ENCODE assay signal across 1 cellular context in the genomic region with DNA sequence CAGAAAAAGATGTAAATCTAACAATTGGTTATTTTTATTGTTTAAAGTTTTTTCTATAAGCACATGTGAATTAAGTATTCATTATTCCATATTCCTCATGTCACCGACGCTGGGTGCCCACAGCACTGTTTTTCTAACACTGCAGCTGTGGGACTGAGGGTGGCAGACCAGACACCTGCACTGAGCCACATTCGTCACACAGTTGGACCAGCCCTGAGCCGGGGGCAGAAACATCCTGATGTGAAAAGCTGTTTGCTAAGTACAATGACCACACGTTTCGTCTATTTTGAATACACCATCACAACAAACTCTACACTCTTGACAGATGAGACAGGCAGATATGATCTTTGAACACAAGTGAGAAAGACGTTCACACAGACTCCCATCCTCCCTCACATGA.
TF ChIP-seq lines count a peak whose summit lies in the region.

No MANE protein-coding gene starts in this region.

TF ChIP-seq in HepG2, 621 proteins besides CTCF, POLR2A, EP300 and RAD21 (continued from another document):
- TF ChIP-seq, protein P1, sequence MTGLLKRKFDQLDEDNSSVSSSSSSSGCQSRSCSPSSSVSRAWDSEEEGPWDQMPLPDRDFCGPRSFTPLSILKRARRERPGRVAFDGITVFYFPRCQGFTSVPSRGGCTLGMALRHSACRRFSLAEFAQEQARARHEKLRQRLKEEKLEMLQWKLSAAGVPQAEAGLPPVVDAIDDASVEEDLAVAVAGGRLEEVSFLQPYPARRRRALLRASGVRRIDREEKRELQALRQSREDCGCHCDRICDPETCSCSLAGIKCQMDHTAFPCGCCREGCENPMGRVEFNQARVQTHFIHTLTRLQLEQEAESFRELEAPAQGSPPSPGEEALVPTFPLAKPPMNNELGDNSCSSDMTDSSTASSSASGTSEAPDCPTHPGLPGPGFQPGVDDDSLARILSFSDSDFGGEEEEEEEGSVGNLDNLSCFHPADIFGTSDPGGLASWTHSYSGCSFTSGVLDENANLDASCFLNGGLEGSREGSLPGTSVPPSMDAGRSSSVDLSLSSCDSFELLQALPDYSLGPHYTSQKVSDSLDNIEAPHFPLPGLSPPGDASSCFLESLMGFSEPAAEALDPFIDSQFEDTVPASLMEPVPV (CRISPR knock-in tag; IDR thresholded peaks at IDR 0.05) = no peak
- TF ChIP-seq, protein P2, sequence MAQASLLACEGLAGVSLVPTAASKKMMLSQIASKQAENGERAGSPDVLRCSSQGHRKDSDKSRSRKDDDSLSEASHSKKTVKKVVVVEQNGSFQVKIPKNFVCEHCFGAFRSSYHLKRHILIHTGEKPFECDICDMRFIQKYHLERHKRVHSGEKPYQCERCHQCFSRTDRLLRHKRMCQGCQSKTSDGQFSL (CRISPR knock-in tag; IDR thresholded peaks at IDR 0.05) = no peak
- TF ChIP-seq PHF5A (CRISPR knock-in tag; IDR thresholded peaks at IDR 0.05; ENCODE audit: low read depth, unreplicated experiment) (no peak), ZFYVE20 (CRISPR knock-in tag; IDR thresholded peaks at IDR 0.05; ENCODE audit: borderline replicate concordance, low read depth) (no peak), PHF21A (CRISPR knock-in tag; IDR thresholded peaks at IDR 0.05) (no peak), ATAD3A (CRISPR knock-in tag; IDR thresholded peaks at IDR 0.05) (no peak), HOXA9 (CRISPR knock-in tag; IDR thresholded peaks at IDR 0.05; ENCODE audit: borderline replicate concordance) (no peak), HOXD1 (CRISPR knock-in tag; IDR thresholded peaks at IDR 0.05) (no peak), CHCHD3 (CRISPR knock-in tag; IDR thresholded peaks at IDR 0.05) (no peak)
- TF ChIP-seq, protein P3, sequence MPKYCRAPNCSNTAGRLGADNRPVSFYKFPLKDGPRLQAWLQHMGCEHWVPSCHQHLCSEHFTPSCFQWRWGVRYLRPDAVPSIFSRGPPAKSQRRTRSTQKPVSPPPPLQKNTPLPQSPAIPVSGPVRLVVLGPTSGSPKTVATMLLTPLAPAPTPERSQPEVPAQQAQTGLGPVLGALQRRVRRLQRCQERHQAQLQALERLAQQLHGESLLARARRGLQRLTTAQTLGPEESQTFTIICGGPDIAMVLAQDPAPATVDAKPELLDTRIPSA (CRISPR knock-in tag; IDR thresholded peaks at IDR 0.05; ENCODE audit: borderline replicate concordance) = no peak
- TF ChIP-seq, protein P4, sequence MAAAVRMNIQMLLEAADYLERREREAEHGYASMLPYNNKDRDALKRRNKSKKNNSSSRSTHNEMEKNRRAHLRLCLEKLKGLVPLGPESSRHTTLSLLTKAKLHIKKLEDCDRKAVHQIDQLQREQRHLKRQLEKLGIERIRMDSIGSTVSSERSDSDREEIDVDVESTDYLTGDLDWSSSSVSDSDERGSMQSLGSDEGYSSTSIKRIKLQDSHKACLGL (CRISPR knock-in tag; IDR thresholded peaks at IDR 0.05) = no peak
- TF ChIP-seq, protein P5, sequence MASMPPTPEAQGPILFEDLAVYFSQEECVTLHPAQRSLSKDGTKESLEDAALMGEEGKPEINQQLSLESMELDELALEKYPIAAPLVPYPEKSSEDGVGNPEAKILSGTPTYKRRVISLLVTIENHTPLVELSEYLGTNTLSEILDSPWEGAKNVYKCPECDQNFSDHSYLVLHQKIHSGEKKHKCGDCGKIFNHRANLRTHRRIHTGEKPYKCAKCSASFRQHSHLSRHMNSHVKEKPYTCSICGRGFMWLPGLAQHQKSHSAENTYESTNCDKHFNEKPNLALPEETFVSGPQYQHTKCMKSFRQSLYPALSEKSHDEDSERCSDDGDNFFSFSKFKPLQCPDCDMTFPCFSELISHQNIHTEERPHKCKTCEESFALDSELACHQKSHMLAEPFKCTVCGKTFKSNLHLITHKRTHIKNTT (CRISPR knock-in tag; IDR thresholded peaks at IDR 0.05) = no peak
- TF ChIP-seq, protein P6, sequence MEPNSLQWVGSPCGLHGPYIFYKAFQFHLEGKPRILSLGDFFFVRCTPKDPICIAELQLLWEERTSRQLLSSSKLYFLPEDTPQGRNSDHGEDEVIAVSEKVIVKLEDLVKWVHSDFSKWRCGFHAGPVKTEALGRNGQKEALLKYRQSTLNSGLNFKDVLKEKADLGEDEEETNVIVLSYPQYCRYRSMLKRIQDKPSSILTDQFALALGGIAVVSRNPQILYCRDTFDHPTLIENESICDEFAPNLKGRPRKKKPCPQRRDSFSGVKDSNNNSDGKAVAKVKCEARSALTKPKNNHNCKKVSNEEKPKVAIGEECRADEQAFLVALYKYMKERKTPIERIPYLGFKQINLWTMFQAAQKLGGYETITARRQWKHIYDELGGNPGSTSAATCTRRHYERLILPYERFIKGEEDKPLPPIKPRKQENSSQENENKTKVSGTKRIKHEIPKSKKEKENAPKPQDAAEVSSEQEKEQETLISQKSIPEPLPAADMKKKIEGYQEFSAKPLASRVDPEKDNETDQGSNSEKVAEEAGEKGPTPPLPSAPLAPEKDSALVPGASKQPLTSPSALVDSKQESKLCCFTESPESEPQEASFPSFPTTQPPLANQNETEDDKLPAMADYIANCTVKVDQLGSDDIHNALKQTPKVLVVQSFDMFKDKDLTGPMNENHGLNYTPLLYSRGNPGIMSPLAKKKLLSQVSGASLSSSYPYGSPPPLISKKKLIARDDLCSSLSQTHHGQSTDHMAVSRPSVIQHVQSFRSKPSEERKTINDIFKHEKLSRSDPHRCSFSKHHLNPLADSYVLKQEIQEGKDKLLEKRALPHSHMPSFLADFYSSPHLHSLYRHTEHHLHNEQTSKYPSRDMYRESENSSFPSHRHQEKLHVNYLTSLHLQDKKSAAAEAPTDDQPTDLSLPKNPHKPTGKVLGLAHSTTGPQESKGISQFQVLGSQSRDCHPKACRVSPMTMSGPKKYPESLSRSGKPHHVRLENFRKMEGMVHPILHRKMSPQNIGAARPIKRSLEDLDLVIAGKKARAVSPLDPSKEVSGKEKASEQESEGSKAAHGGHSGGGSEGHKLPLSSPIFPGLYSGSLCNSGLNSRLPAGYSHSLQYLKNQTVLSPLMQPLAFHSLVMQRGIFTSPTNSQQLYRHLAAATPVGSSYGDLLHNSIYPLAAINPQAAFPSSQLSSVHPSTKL (CRISPR knock-in tag; IDR thresholded peaks at IDR 0.05) = no peak
TF ChIP-seq in HepG2: peak in this region for 0.
